ENCODE assay signal across 24 cellular contexts in the genomic region with DNA sequence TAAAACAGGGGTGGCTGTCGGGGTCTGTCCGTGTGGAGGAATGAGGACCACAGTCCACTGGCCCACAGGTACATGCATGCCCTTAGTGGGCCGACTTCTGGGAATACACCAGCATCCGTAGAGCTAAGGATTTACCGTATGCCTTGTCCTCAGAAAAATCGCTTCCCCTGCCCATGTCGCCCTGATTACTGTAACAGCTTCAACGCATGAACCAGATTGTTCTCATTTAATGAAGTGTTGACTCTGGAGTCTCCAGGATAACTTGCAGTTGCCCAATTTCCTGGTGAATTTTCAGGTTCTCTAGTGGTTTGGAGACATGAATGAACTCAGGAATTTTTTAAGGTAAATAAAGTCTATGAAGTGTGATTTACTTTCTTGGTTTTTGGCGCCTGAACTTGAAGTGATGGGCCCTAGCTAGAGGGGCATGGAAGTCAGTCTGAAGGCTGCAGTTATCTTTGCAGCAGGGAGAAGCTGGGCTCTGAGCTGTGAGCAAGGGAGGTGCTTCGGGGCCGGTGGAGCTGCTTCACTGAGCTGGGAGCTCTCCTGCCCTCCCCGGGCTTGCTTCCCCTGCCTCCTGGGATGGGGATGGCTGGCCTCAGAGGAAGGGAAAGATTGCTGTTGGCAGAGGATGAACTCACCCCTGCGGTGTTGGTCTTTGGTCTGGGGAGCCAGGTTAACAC. TPM values are rescaled to one million over a fixed set of nuclear protein-coding genes. Genes with fewer than 3 reads are reported as not detected.
DNase-seq lines count a peak whose midpoint lies in the region; ATAC-seq, FAIRE-seq and TF ChIP-seq lines count a peak whose summit lies in the region.
"Had no signal": no experiment of that assay in that cellular context is flagged by ENCODE, and none has a peak within 500 bp of the region (broad histone marks: within the 10 kb centered on the region; RNA-seq: fewer than 3 reads in every experiment).

No MANE protein-coding gene starts in this region.

- H2BK120ac ChIP-seq in H1 (replicated peaks; ENCODE audit: low read depth, low read length) (no peak overlapping the region), mesendoderm (ENCODE audit: low read depth, low read length) (no peak overlapping the region)

- TF ChIP-seq EP300 in HepG2 (IDR thresholded peaks at IDR 0.05; ENCODE audit: low read depth in 2 of 2, low read length in 2 of 2) (no peak), HepG2 (CRISPR knock-in tag; IDR thresholded peaks at IDR 0.05; ENCODE audit: borderline replicate concordance) (no peak), H1 (IDR thresholded peaks at IDR 0.05; ENCODE audit: borderline replicate concordance in 1 of 2, low read depth in 2 of 2, low read length in 2 of 2) (no peak)

- no peak overlapping the region for H2BK20ac ChIP-seq in H1 (ENCODE audit: low read length)

- peaks cover 4% of the 10 kb centered on the region for H3K27me3 Mint-ChIP-seq in CD8-positive, alpha-beta T cell (ENCODE audit: low read depth)
- H3K27me3 Mint-ChIP-seq: progenitor cell of endocrine pancreas had no signal

- no peak overlapping the region for H3K14ac ChIP-seq in H1 (ENCODE audit: insufficient read length)

- H3K9me3 ChIP-seq in HepG2 (ENCODE audit: low read length) = no peaks in the 10 kb centered on the region
- no peaks in the 10 kb centered on the region for H3K9me3 ChIP-seq in right lobe of liver
- H3K9me3 ChIP-seq in H1 (ENCODE audit: insufficient read depth in 2 of 2, low read depth in 1 of 2, low read length in 1 of 2) = no peaks in the 10 kb centered on the region
- no peaks in the 10 kb centered on the region for H3K9me3 ChIP-seq in CD8-positive, alpha-beta T cell (ENCODE audit: low read length)
- H3K9me3 ChIP-seq in MM.1S (replicated peaks; ENCODE audit: insufficient read depth, low read length) = no peaks in the 10 kb centered on the region
- H3K9me3 ChIP-seq: transverse colon had no signal

- DNase-seq in HepG2 (ENCODE audit: low spot score) (no peak), right lobe of liver (no peak), H1 (ENCODE audit: low read depth in 1 of 2, low spot score in 2 of 2) (no peak), mesendoderm (peak; percentile 27), MM.1S (no peak)
- DNase-seq in activated CD8-positive, alpha-beta memory T cell treated with anti-CD3 and anti-CD28 coated beads for 24 hours = no peak
- DNase-seq in CD8-positive, alpha-beta T cell = no peak
- DNase-seq: activated CD4-positive, alpha-beta T cell treated with anti-CD3 and anti-CD28 coated beads, Interleukin-2, amount 10 ng/mL, durations not matched to agents 24 days and 14 days; activated naive CD4-positive, alpha-beta T cell treated with anti-CD3 and anti-CD28 coated beads, Interleukin-2, amount 10 ng/mL, durations not matched to agents 7 days and 5 days; activated T-cell treated with anti-CD3 and anti-CD28 coated beads, Interleukin-2, amount 50 U/mL, for 72 hours; amygdala; cortex of kidney; head of caudate nucleus; naive thymus-derived CD4-positive, alpha-beta T cell; NCI-H1092; NCI-H187; NCI-H69; transverse colon had no signal

- H3K36me3 ChIP-seq in HepG2 (replicated peaks in 1 of 2; ENCODE audit: control insufficient read depth in 1 of 2, insufficient read depth in 2 of 2, low read length in 2 of 2) = no peaks in the 10 kb centered on the region
- H3K36me3 ChIP-seq in right lobe of liver = no peaks in the 10 kb centered on the region
- no peaks in the 10 kb centered on the region for H3K36me3 ChIP-seq in H1 (ENCODE audit: control insufficient read depth in 2 of 4, insufficient read depth in 4 of 4, low read length in 3 of 4)
- H3K36me3 ChIP-seq in mesendoderm (ENCODE audit: control insufficient read depth, insufficient read depth, low read length) = no peaks in the 10 kb centered on the region
- no peaks in the 10 kb centered on the region for H3K36me3 ChIP-seq in CD8-positive, alpha-beta T cell (ENCODE audit: insufficient read depth, low read length)
- no peaks in the 10 kb centered on the region for H3K36me3 ChIP-seq in MM.1S (replicated peaks; ENCODE audit: insufficient read depth, low read length)
- H3K36me3 ChIP-seq: transverse colon had no signal

- no peaks in the 10 kb centered on the region for H3K9me3 Mint-ChIP-seq in CD8-positive, alpha-beta T cell
- H3K9me3 Mint-ChIP-seq: activated CD4-positive, alpha-beta T cell treated with anti-CD3 and anti-CD28 coated beads, Interleukin-2, amount 10 ng/mL, durations not matched to agents 24 days and 14 days; activated naive CD4-positive, alpha-beta T cell treated with anti-CD3 and anti-CD28 coated beads, Interleukin-2, amount 10 ng/mL, durations not matched to agents 7 days and 5 days; activated T-cell treated with anti-CD3 and anti-CD28 coated beads, Interleukin-2, amount 50 U/mL, for 72 hours; naive thymus-derived CD4-positive, alpha-beta T cell; T-helper 2 cell treated with Interferon-gamma antibody and Interleukin-4, amounts not matched to agents 5 μg/mL and 100 μg/mL, for 36 hours had no signal

- CTCF ChIA-PET in HepG2 (lab: Yijun Ruan, JAX; ENCODE audit: low intra/inter-chr PET ratio, low total read pairs) (no interaction called here), H1 (lab: Charles Lee; ENCODE audit: partially characterized antibody) (interaction anchor here (0.6 to 6.8 kb wide), 19 partner anchors 10 to 197 kb away, joined by 3 to 57 read pairs (median 4); no protein-coding TSS in a partner anchor)
- CTCF ChIA-PET in CD8-positive, alpha-beta T cell (lab: Charles Lee) = no interaction called here

- H3K23me2 ChIP-seq in H1 (ENCODE audit: low read depth, low read length) = no peaks in the 10 kb centered on the region

- H3K4me1 Mint-ChIP-seq in CD8-positive, alpha-beta T cell (ENCODE audit: low read depth) = no peaks in the 10 kb centered on the region
- H3K4me1 Mint-ChIP-seq: activated CD4-positive, alpha-beta T cell treated with anti-CD3 and anti-CD28 coated beads, Interleukin-2, amount 10 ng/mL, durations not matched to agents 24 days and 14 days; activated naive CD4-positive, alpha-beta T cell treated with anti-CD3 and anti-CD28 coated beads, Interleukin-2, amount 10 ng/mL, durations not matched to agents 7 days and 5 days; naive thymus-derived CD4-positive, alpha-beta T cell had no signal

- H3K79me1 ChIP-seq in H1 (ENCODE audit: low read depth, low read length) (peaks cover 30% of the 10 kb centered on the region), mesendoderm (ENCODE audit: low read length) (no peaks in the 10 kb centered on the region)

- no peak for TF ChIP-seq CTCF in HepG2 (CRISPR knock-in tag; IDR thresholded peaks at IDR 0.05)
- TF ChIP-seq CTCF in right lobe of liver (IDR thresholded peaks at IDR 0.05) = no peak
- no peak for TF ChIP-seq CTCF in H1 (IDR thresholded peaks at IDR 0.05; ENCODE audit: control extremely low read depth in 1 of 3, insufficient read depth in 1 of 3, low read depth in 1 of 3, low read length in 3 of 3)
- TF ChIP-seq CTCF in CD8-positive, alpha-beta T cell (IDR thresholded peaks at IDR 0.05) = no peak
- TF ChIP-seq CTCF in MM.1S (IDR thresholded peaks at IDR 0.05; ENCODE audit: low read length) = no peak

- peaks cover 18% of the 10 kb centered on the region for H3K4me1 ChIP-seq in HepG2 (ENCODE audit: insufficient read depth, low read length)
- peaks cover 0 to 31% (median 4%) of the 10 kb centered on the region in 4 donors for H3K4me1 ChIP-seq in right lobe of liver
- H3K4me1 ChIP-seq in H1 (replicated peaks in 1 of 4; ENCODE audit: control insufficient read depth in 3 of 4, insufficient read depth in 4 of 4, low read length in 3 of 4) = peaks cover 15 to 47% (median 29%) of the 10 kb centered on the region in 4 experiments
- H3K4me1 ChIP-seq in mesendoderm (ENCODE audit: control insufficient read depth, low read depth, low read length) = peaks cover 10% of the 10 kb centered on the region
- no peaks in the 10 kb centered on the region for H3K4me1 ChIP-seq in CD8-positive, alpha-beta T cell (ENCODE audit: insufficient read depth, low read length)
- no peaks in the 10 kb centered on the region for H3K4me1 ChIP-seq in MM.1S (ENCODE audit: low read length)

- no peak overlapping the region for H3K4ac ChIP-seq in H1 (replicated peaks; ENCODE audit: insufficient read length, low read depth, low read length)
- H3K4ac ChIP-seq in mesendoderm (ENCODE audit: low read depth, low read length) = no peak overlapping the region

- no peak overlapping the region for H2AK5ac ChIP-seq in H1 (ENCODE audit: low read depth, low read length)
- peak overlapping the region; percentile 73 for H2AK5ac ChIP-seq in mesendoderm (ENCODE audit: low read length)

- H2AFZ ChIP-seq in HepG2 (ENCODE audit: low read length) (no peak overlapping the region), H1 (ENCODE audit: low read length) (no peak overlapping the region), MM.1S (ENCODE audit: low read length) (no peak overlapping the region)

- H3K4me3 ChIP-seq in HepG2 (replicated peaks in 1 of 3; ENCODE audit: insufficient read depth in 1 of 3, low read depth in 2 of 3, low read length in 3 of 3) (no peak overlapping the region), right lobe of liver (no peak overlapping the region), H1 (ENCODE audit: extremely low read depth in 1 of 4, insufficient read depth in 2 of 4, low read depth in 3 of 4, low read length in 4 of 4) (no peak overlapping the region), mesendoderm (ENCODE audit: low read length) (no peak overlapping the region), MM.1S (ENCODE audit: low read length) (no peak overlapping the region)
- H3K4me3 ChIP-seq in CD8-positive, alpha-beta T cell (ENCODE audit: low read depth, low read length) = no peak overlapping the region
- H3K4me3 ChIP-seq: transverse colon had no signal

- H2BK5ac ChIP-seq in H1 (ENCODE audit: low read depth, low read length) = no peak overlapping the region; the same call in 1 of the 2 replicates
- no peak overlapping the region for H2BK5ac ChIP-seq in mesendoderm (ENCODE audit: low read length)

- no peak overlapping the region for H3K56ac ChIP-seq in H1 (replicated peaks; ENCODE audit: insufficient read length, low read depth, low read length)
- H3K56ac ChIP-seq in mesendoderm (ENCODE audit: low read length) = peak overlapping the region; percentile 38

- H4K8ac ChIP-seq in H1 (ENCODE audit: extremely low read depth, insufficient read depth, low read length) (peak overlapping the region; percentile 15; the same call in 1 of the 2 replicates), mesendoderm (ENCODE audit: low read depth, low read length) (no peak overlapping the region)

- no peaks in the 10 kb centered on the region for H3F3A ChIP-seq in MM.1S (ENCODE audit: insufficient read depth, low read length)

- intact Hi-C loops in HepG2 (cut with micrococcal nuclease; ENCODE audit: unreplicated experiment) = no loop called here
- intact Hi-C loops in right lobe of liver (cut with DNase I) = no loop called here
- intact Hi-C loops in CD8-positive, alpha-beta T cell (cut with DNase I, micrococcal nuclease) = no loop called here

- H3K27ac Mint-ChIP-seq in CD8-positive, alpha-beta T cell = no peak overlapping the region
- H3K27ac Mint-ChIP-seq: activated CD4-positive, alpha-beta T cell treated with anti-CD3 and anti-CD28 coated beads, Interleukin-2, amount 10 ng/mL, durations not matched to agents 24 days and 14 days; activated naive CD4-positive, alpha-beta T cell treated with anti-CD3 and anti-CD28 coated beads, Interleukin-2, amount 10 ng/mL, durations not matched to agents 7 days and 5 days; activated T-cell treated with anti-CD3 and anti-CD28 coated beads, Interleukin-2, amount 50 U/mL, for 72 hours; naive thymus-derived CD4-positive, alpha-beta T cell; progenitor cell of endocrine pancreas; T-helper 2 cell treated with Interferon-gamma antibody and Interleukin-4, amounts not matched to agents 5 μg/mL and 100 μg/mL, for 36 hours had no signal

- TF ChIP-seq POLR2A in HepG2 (IDR thresholded peaks at IDR 0.05; ENCODE audit: insufficient read depth in 1 of 2, low read depth in 2 of 2, low read length in 2 of 2) (no peak), right lobe of liver (IDR thresholded peaks at IDR 0.05) (no peak), H1 (IDR thresholded peaks at IDR 0.05; ENCODE audit: control extremely low read depth in 1 of 2, low read depth in 2 of 2, low read length in 2 of 2) (no peak)

- FAIRE-seq in HepG2 (lab: Jason Lieb, UNC) (peak; percentile 37), H1 (lab: Jason Lieb, UNC) (no peak)
- FAIRE-seq: A204.1, endometrium had no signal

- no peak overlapping the region for H3K27ac ChIP-seq in HepG2 (ENCODE audit: extremely low read length, insufficient read depth, low read length)
- no peak overlapping the region for H3K27ac ChIP-seq in right lobe of liver
- H3K27ac ChIP-seq in H1 (ENCODE audit: low read depth, low read length) = no peak overlapping the region
- H3K27ac ChIP-seq in mesendoderm (ENCODE audit: low read depth, low read length) = no peak overlapping the region
- H3K27ac ChIP-seq in CD8-positive, alpha-beta T cell (ENCODE audit: low read depth, low read length) = no peak overlapping the region
- no peak overlapping the region for H3K27ac ChIP-seq in MM.1S (ENCODE audit: low read length)
- H3K27ac ChIP-seq: HL-60, transverse colon had no signal

- no peak overlapping the region for H3K4me3 Mint-ChIP-seq in CD8-positive, alpha-beta T cell
- H3K4me3 Mint-ChIP-seq: activated CD4-positive, alpha-beta T cell treated with anti-CD3 and anti-CD28 coated beads, Interleukin-2, amount 10 ng/mL, durations not matched to agents 24 days and 14 days; activated naive CD4-positive, alpha-beta T cell treated with anti-CD3 and anti-CD28 coated beads, Interleukin-2, amount 10 ng/mL, durations not matched to agents 7 days and 5 days; activated T-cell treated with anti-CD3 and anti-CD28 coated beads, Interleukin-2, amount 50 U/mL, for 72 hours; naive thymus-derived CD4-positive, alpha-beta T cell; T-helper 2 cell treated with Interferon-gamma antibody and Interleukin-4, amounts not matched to agents 5 μg/mL and 100 μg/mL, for 36 hours had no signal

- H2BK15ac ChIP-seq in H1 (ENCODE audit: low read length) (0 out of 2 replicates have a peak overlapping the region, but pooled peaks have one; percentile 50), mesendoderm (replicated peaks; ENCODE audit: low read depth) (no peak overlapping the region)

- ATAC-seq in HepG2 = no peak
- ATAC-seq in right lobe of liver = no peak
- ATAC-seq in HG03442 (IDR thresholded peaks at IDR 0.05; ENCODE audit: unreplicated experiment) = no peak
- ATAC-seq in CD8-positive, alpha-beta T cell = no peak
- ATAC-seq: activated T-cell treated with anti-CD3 and anti-CD28 coated beads, Interleukin-2, amount 50 U/mL, for 72 hours; naive thymus-derived CD4-positive, alpha-beta T cell had no signal

- no peaks in the 10 kb centered on the region for H3K79me2 ChIP-seq in HepG2 (ENCODE audit: insufficient read depth, low read length)
- peaks cover 37 to 100% of the 10 kb centered on the region in 2 experiments for H3K79me2 ChIP-seq in H1 (ENCODE audit: control insufficient read depth in 1 of 2, insufficient read depth in 2 of 2, low read length in 2 of 2)
- peaks cover 15% of the 10 kb centered on the region for H3K79me2 ChIP-seq in mesendoderm (ENCODE audit: control insufficient read depth, insufficient read depth, low read length)
- H3K79me2 ChIP-seq in MM.1S (ENCODE audit: low read length) = no peaks in the 10 kb centered on the region

- TF ChIP-seq RAD21 in HepG2 (CRISPR knock-in tag; IDR thresholded peaks at IDR 0.05) (no peak), H1 (IDR thresholded peaks at IDR 0.05 in 1 of 2, conservative IDR thresholded peaks at IDR 0.05 in 1 of 2; ENCODE audit: low read depth in 2 of 2, low read length in 2 of 2) (no peak)

- POLR2A ChIA-PET in HepG2 (lab: Yijun Ruan, JAX) (no interaction called here), H1 (lab: Charles Lee; ENCODE audit: partially characterized antibody) (interaction anchor here (0.8 to 4.6 kb wide), 11 partner anchors 9 to 95 kb away, joined by 3 to 29 read pairs (median 6); partner anchors contain the start of gene TCF7L1)
- POLR2A ChIA-PET in CD8-positive, alpha-beta T cell (lab: Charles Lee) = no interaction called here

- no peak overlapping the region for H3K9ac ChIP-seq in HepG2 (ENCODE audit: insufficient read depth, low read depth, low read length)
- H3K9ac ChIP-seq in H1 (replicated peaks in 1 of 4; ENCODE audit: extremely low read depth in 1 of 4, low read depth in 3 of 4, low read length in 3 of 4) = no peak overlapping the region
- no peak overlapping the region for H3K9ac ChIP-seq in mesendoderm (ENCODE audit: low read length)
- no peak overlapping the region for H3K9ac ChIP-seq in MM.1S (ENCODE audit: low read length)

- H3K27me3 ChIP-seq in HepG2 (ENCODE audit: control insufficient read depth in 1 of 2, insufficient read depth in 2 of 2, low read length in 2 of 2) (peaks cover 4 to 68% of the 10 kb centered on the region in 2 experiments; a peak in 4 of 5 replicates), right lobe of liver (no peaks in the 10 kb centered on the region), H1 (replicated peaks in 1 of 4; ENCODE audit: control insufficient read depth in 3 of 4, extremely low read depth in 1 of 4, insufficient read depth in 3 of 4, low read length in 3 of 4) (no peaks in the 10 kb centered on the region; a peak in 1 of 7 replicates), mesendoderm (ENCODE audit: insufficient read depth, low read length, poor library complexity) (no peaks in the 10 kb centered on the region), MM.1S (replicated peaks; ENCODE audit: insufficient read depth, low read length) (no peaks in the 10 kb centered on the region)
- no peaks in the 10 kb centered on the region for H3K27me3 ChIP-seq in CD8-positive, alpha-beta T cell (ENCODE audit: insufficient read depth, low read length)
- H3K27me3 ChIP-seq: transverse colon had no signal

- H4K20me1 ChIP-seq in HepG2 (ENCODE audit: insufficient read depth, low read length) = no peaks in the 10 kb centered on the region
- H4K20me1 ChIP-seq in H1 (replicated peaks in 1 of 2; ENCODE audit: control insufficient read depth in 1 of 2, insufficient read depth in 2 of 2, low read length in 2 of 2) = peaks cover 54 to 58% of the 10 kb centered on the region in 2 experiments
- no peaks in the 10 kb centered on the region for H4K20me1 ChIP-seq in MM.1S (ENCODE audit: insufficient read depth, low read length)

- H3K4me2 ChIP-seq in HepG2 (ENCODE audit: low read depth, low read length) (no peak overlapping the region), H1 (ENCODE audit: insufficient read depth in 1 of 2, low read depth in 2 of 2, low read length in 2 of 2) (peak overlapping the region; percentile 2 to 11; a peak in 2 of 4 replicates), mesendoderm (ENCODE audit: low read length) (no peak overlapping the region), MM.1S (ENCODE audit: low read depth, low read length) (no peak overlapping the region)

- H4K91ac ChIP-seq in H1 (replicated peaks; ENCODE audit: insufficient read length, low read length) = no peak overlapping the region

- H2BK12ac ChIP-seq in H1 (ENCODE audit: low read depth, low read length) = 0 out of 2 replicates have a peak overlapping the region, but pooled peaks have one; percentile 55

- H3K23ac ChIP-seq in H1 (ENCODE audit: insufficient read length) (no peak overlapping the region), mesendoderm (ENCODE audit: low read length) (no peak overlapping the region)

- peak overlapping the region; percentile 1 for H4K5ac ChIP-seq in H1 (ENCODE audit: insufficient read length, low read depth, low read length)
- no peak overlapping the region for H4K5ac ChIP-seq in mesendoderm (ENCODE audit: low read length)

- 46% methylated on average over 13 of the region's 13 CpGs for WGBS in HepG2 (ENCODE audit: low lambda C conversion rate)
- 91% methylated on average over 8 of the region's 13 CpGs for WGBS in right lobe of liver (ENCODE audit: insufficient coverage, low coverage, low lambda C conversion rate, missing lambda C conversion rate)
- WGBS in H1 (ENCODE audit: extremely low coverage in 1 of 2, insufficient coverage in 1 of 2, insufficient read length in 1 of 2, insufficient replicate concordance in 2 of 2, low coverage in 1 of 2, low lambda C conversion rate in 2 of 2, missing lambda C conversion rate in 1 of 2), 2 experiments = 90% methylated on average over 13 of the region's 13 CpGs; no CpG with 5 or more reads in 1 of the 2 experiments
- no CpG with 5 or more reads among the region's 13 CpGs for WGBS in mesendoderm (ENCODE audit: extremely low coverage, insufficient coverage, low lambda C conversion rate)

- H3K18ac ChIP-seq in H1 (ENCODE audit: extremely low read depth, low read length) (no peak overlapping the region), mesendoderm (ENCODE audit: low read length) (no peak overlapping the region)

- H3K9me2 ChIP-seq in MM.1S (replicated peaks; ENCODE audit: insufficient read depth, low read length) = no peaks in the 10 kb centered on the region

- BruUV-seq in HepG2 (replicated peaks; lab: Mats Ljungman, UMichigan) = no TSS peak

- H3K36me3 Mint-ChIP-seq in CD8-positive, alpha-beta T cell = no peaks in the 10 kb centered on the region
- H3K36me3 Mint-ChIP-seq: activated naive CD4-positive, alpha-beta T cell treated with anti-CD3 and anti-CD28 coated beads, Interleukin-2, amount 10 ng/mL, durations not matched to agents 7 days and 5 days; naive thymus-derived CD4-positive, alpha-beta T cell had no signal

- in situ Hi-C loops in HepG2 (cut with HindIII; ENCODE audit: extremely low pct_ligation_motif_present, low pct_unique_long_range_greater_than_20kb) = no loop called here

RNA-seq across cellular contexts. Expression of gene TCF7L1, which starts 27.9 kb away (rescaled TPM):
- 0.04 and 0.08 TPM in 2 replicates for total RNA-seq in HepG2 (2016; rRNA removed; fragmentation: Illumina TruSeq; extraction: Trizol)
- not detected in 2 replicates for total RNA-seq in HepG2 (2016; cell fraction: cytosol; rRNA removed; fragmentation: Illumina TruSeq; extraction: Trizol; ENCODE audit: low read depth)
- total RNA-seq in HepG2 (2016; cell fraction: insoluble cytoplasmic fraction; rRNA removed; fragmentation: Illumina TruSeq; extraction: Trizol) = 0.04 and 0.07 TPM in 2 replicates
- 0.06 and 0.07 TPM in 2 replicates for total RNA-seq in HepG2 (2016; cell fraction: membrane; rRNA removed; fragmentation: Illumina TruSeq; extraction: Trizol)
- total RNA-seq in HepG2 (2016; cell fraction: nucleus; rRNA removed; fragmentation: Illumina TruSeq; extraction: Trizol) = not detected in 2 replicates
- polyA plus RNA-seq in HepG2 (2011; rRNA removed) = 0.15 and 0.24 TPM in 2 replicates
- polyA plus RNA-seq in HepG2 (2011; cell fraction: cytosol; rRNA removed) = 0.09 and 0.12 TPM in 2 replicates
- polyA plus RNA-seq in HepG2 (2011; cell fraction: nucleus; rRNA removed) = 0.90 and 1.0 TPM in 2 replicates
- polyA plus RNA-seq in HepG2 (2012) = 2.6 and 2.7 TPM in 2 replicates
- polyA plus RNA-seq in HepG2 (2016; cell fraction: cytosol; fragmentation: Illumina TruSeq; extraction: Trizol; ENCODE audit: low read depth) = 0.12 and 0.14 TPM in 2 replicates
- polyA plus RNA-seq in HepG2 (2016; cell fraction: insoluble cytoplasmic fraction; fragmentation: Illumina TruSeq; extraction: Trizol; ENCODE audit: low read depth) = 0.46 and 0.48 TPM in 2 replicates
- 0.37 and 0.49 TPM in 2 replicates for polyA plus RNA-seq in HepG2 (2016; cell fraction: membrane; fragmentation: Illumina TruSeq; extraction: Trizol; ENCODE audit: low read depth)
- 0.55 and 0.99 TPM in 2 replicates for polyA plus RNA-seq in HepG2 (2016; cell fraction: nucleus; fragmentation: Illumina TruSeq; extraction: Trizol; ENCODE audit: insufficient read depth, low read depth)
- polyA minus RNA-seq in HepG2 (2011; rRNA and poly(A)+ RNA removed; ENCODE audit: low replicate concordance) = 0.05 and 0.28 TPM in 2 replicates
- polyA minus RNA-seq in HepG2 (2011; cell fraction: cytosol; rRNA and poly(A)+ RNA removed) = not detected in 2 replicates
- 0.13 and 0.25 TPM in 2 replicates for polyA minus RNA-seq in HepG2 (2011; cell fraction: nucleus; rRNA and poly(A)+ RNA removed)
- total RNA-seq in right lobe of liver = 1 to 10 TPM; 1.2 to 8.8 (median 3.7) TPM
- total RNA-seq in H1 (2021; fragmentation: NEBNext Ultra II Directional; extraction: Animal tissue kit (Norgen Biotek cat#: 25700)) = 108 and 110 TPM in 2 replicates
- polyA plus RNA-seq in H1 (2011; rRNA removed) = 27.5 and 49.5 TPM in 2 replicates
- 11.0 TPM for polyA plus RNA-seq in H1 (2011; cell fraction: cytosol; rRNA removed)
- polyA plus RNA-seq in H1 (2011; cell fraction: nucleus; rRNA removed) = 53.7 TPM
- polyA plus RNA-seq in H1 (2012, experiment 1 of 2) = 117 to 131 TPM (median 126 TPM) in 4 replicates
- 142 TPM for polyA plus RNA-seq in H1 (2012, experiment 2 of 2)
- polyA plus RNA-seq in H1 (2013, experiment 1 of 2) = 141 TPM
- polyA plus RNA-seq in H1 (2013, experiment 2 of 2) = 141 TPM
- 15.5 and 22.8 TPM in 2 replicates for polyA minus RNA-seq in H1 (2011; rRNA and poly(A)+ RNA removed)
- 31.3 TPM for polyA minus RNA-seq in H1 (2011; cell fraction: cytosol; rRNA and poly(A)+ RNA removed)
- polyA minus RNA-seq in H1 (2011; cell fraction: nucleus; rRNA and poly(A)+ RNA removed) = 52.8 TPM
- 57.4 TPM for polyA plus RNA-seq in mesendoderm (2013, experiment 1 of 2)
- polyA plus RNA-seq in mesendoderm (2013, experiment 2 of 2) = 61.2 TPM
- not detected for total RNA-seq in CD8-positive, alpha-beta T cell

Comparison
In these comparisons a context has a peak if more than half of its experiments do, and no peak if none do; other contexts are left out.
1. H3K4me2 ChIP-seq: peak in H1 (2 of 2); none in HepG2 (single experiment), mesendoderm (single experiment) and MM.1S (single experiment).
2. RNA of gene TCF7L1, which starts 27.9 kb away (total RNA-seq): 108 to 110 TPM in H1; 1.2 to 8.8 TPM in right lobe of liver, 0.04 to 0.08 TPM in HepG2 and not detected in CD8-positive, alpha-beta T cell; every median in the first group is over 10 times any median in the second.